ENCODE assay signal across 22 cellular contexts in the genomic region with DNA sequence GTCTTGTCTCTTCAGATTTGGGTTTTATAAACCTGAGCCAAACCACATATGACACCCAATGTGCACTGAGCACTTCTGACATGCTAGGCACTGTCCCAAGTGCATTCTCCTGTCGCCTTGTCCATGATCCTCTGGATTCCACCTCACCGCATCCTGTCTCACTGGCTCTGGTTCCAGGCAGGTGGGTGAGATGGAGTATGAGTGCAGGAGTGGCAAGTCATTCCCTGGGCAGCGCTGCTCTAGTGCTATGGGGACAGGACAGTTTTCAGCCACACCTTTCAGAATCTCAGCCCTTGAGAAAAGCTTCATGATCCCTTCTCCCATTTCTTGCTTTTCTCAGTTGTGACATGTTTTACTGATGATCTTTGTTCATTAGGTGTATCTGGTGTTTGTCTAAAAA.
A peak's percentile ranks its signal among the peaks of the same experiment; 100 is the strongest.
DNase-seq lines count a peak whose midpoint lies in the region; ATAC-seq, FAIRE-seq and TF ChIP-seq lines count a peak whose summit lies in the region.
"Had no signal": no experiment of that assay in that cellular context is flagged by ENCODE, and none has a peak within 500 bp of the region (broad histone marks: within the 10 kb centered on the region; RNA-seq: fewer than 3 reads in every experiment).

No MANE protein-coding gene starts in this region.

- H3K9ac ChIP-seq in IMR-90 (ENCODE audit: low read depth, low read length) (no peak overlapping the region), kidney (ENCODE audit: low read length in 2 of 2) (no peak overlapping the region)
- H3K9ac ChIP-seq: GM23248 had no signal

- H4K20me1 ChIP-seq in IMR-90 (ENCODE audit: insufficient read depth, low read length) = peaks cover 24% of the 10 kb centered on the region

- H3K4me3 Mint-ChIP-seq in MCF 10A (ENCODE audit: unreplicated experiment) = no peak overlapping the region
- H3K4me3 Mint-ChIP-seq: CD4-positive, CD25-positive, alpha-beta regulatory T cell; CD8-positive, alpha-beta memory T cell; IgD-negative memory B cell had no signal

- peak overlapping the region; percentile 62; the same call in 1 of the 2 replicates for H3K4ac ChIP-seq in IMR-90 (ENCODE audit: low read depth, low read length)

- peak overlapping the region; percentile 55 for H2AFZ ChIP-seq in IMR-90 (replicated peaks; ENCODE audit: low read length, poor library complexity)
- H2AFZ ChIP-seq: GM23248 had no signal

- no peak for FAIRE-seq in kidney (lab: Jason Lieb, UNC)
- FAIRE-seq: GM12891, HTR-8/SVneo had no signal

- no peaks in the 10 kb centered on the region for H3K36me3 ChIP-seq in breast epithelium
- peaks cover 20% of the 10 kb centered on the region for H3K36me3 ChIP-seq in IMR-90 (ENCODE audit: control insufficient read depth, insufficient read depth, low read length)
- H3K36me3 ChIP-seq in kidney (ENCODE audit: control insufficient read depth in 1 of 2, insufficient read depth in 2 of 2, low read length in 2 of 2) = peaks cover 10 to 25% of the 10 kb centered on the region in 2 donors
- peaks cover 0 to 82% (median 69%) of the 10 kb centered on the region in 9 donors for H3K36me3 ChIP-seq in heart left ventricle

- H3K9me1 ChIP-seq in IMR-90 (ENCODE audit: insufficient read depth, low read length) = peaks cover 16% of the 10 kb centered on the region

- H3K23ac ChIP-seq in IMR-90 (ENCODE audit: low read depth, low read length) = peak overlapping the region; percentile 74; the same call in 1 of the 2 replicates

- ATAC-seq in IMR-90 (ENCODE audit: low read depth) (no peak), esophagus mucosa (no peak), heart left ventricle (no peak)

- H3K36me3 Mint-ChIP-seq in MCF 10A (ENCODE audit: insufficient read depth, unreplicated experiment) = peaks cover 46% of the 10 kb centered on the region

- no peak overlapping the region for H4K5ac ChIP-seq in IMR-90 (ENCODE audit: low read depth, low read length)

- no peaks in the 10 kb centered on the region for H3K9me3 Mint-ChIP-seq in MCF 10A (ENCODE audit: unreplicated experiment)
- H3K9me3 Mint-ChIP-seq: CD4-positive, CD25-positive, alpha-beta regulatory T cell; CD8-positive, alpha-beta memory T cell; IgD-negative memory B cell had no signal

- H3K4me2 ChIP-seq in IMR-90 (ENCODE audit: low read depth, low read length) = no peak overlapping the region

- H2AK9ac ChIP-seq in IMR-90 (replicated peaks; ENCODE audit: low read depth, low read length, poor library complexity) = peak overlapping the region; percentile 89

- CTCF ChIA-PET in MCF 10A (lab: Yijun Ruan, JAX) (no interaction called here), IMR-90 (lab: Yijun Ruan, JAX) (no interaction called here)

- H3K4me1 ChIP-seq in breast epithelium (no peaks in the 10 kb centered on the region), IMR-90 (ENCODE audit: control insufficient read depth, insufficient read depth, low read length) (peaks cover 19% of the 10 kb centered on the region), kidney (ENCODE audit: control insufficient read depth in 1 of 2, insufficient read depth in 1 of 2, low read depth in 1 of 2, low read length in 2 of 2) (no peaks in the 10 kb centered on the region), heart left ventricle (peaks cover 0 to 18% (median 10%) of the 10 kb centered on the region in 12 donors)
- H3K4me1 ChIP-seq: BE2C, HAP-1 had no signal

- POLR2A ChIA-PET in MCF 10A (lab: Yijun Ruan, JAX) (no interaction called here), IMR-90 (lab: Charles Lee; ENCODE audit: unreplicated experiment) (no interaction called here)

- H3K79me1 ChIP-seq in IMR-90 (ENCODE audit: low read depth in 1 of 2, low read length in 2 of 2) = peaks cover 26 to 63% of the 10 kb centered on the region in 2 experiments

- TF ChIP-seq RAD21 in IMR-90 (IDR thresholded peaks at IDR 0.05; ENCODE audit: low read length) = no peak

- BruUV-seq in MCF 10A (replicated peaks; lab: Mats Ljungman, UMichigan) (no TSS peak), IMR-90 (replicated peaks; lab: Mats Ljungman, UMichigan) (no TSS peak)

- no peak overlapping the region for H2BK120ac ChIP-seq in IMR-90 (ENCODE audit: low read depth, low read length)

- H3K4me1 Mint-ChIP-seq in MCF 10A (ENCODE audit: insufficient read depth, unreplicated experiment) = peaks cover 29% of the 10 kb centered on the region
- H3K4me1 Mint-ChIP-seq: CD4-positive, CD25-positive, alpha-beta regulatory T cell; CD8-positive, alpha-beta memory T cell; IgD-negative memory B cell had no signal

- no peak overlapping the region for H4K91ac ChIP-seq in IMR-90 (ENCODE audit: insufficient read depth, low read depth, low read length)

- TF ChIP-seq CTCF in MCF 10A (IDR thresholded peaks at IDR 0.05; ENCODE audit: unreplicated experiment) = no peak
- TF ChIP-seq CTCF in breast epithelium (IDR thresholded peaks at IDR 0.05) = no peak
- TF ChIP-seq CTCF in IMR-90 (conservative IDR thresholded peaks at IDR 0.05; ENCODE audit: low read depth, low read length) = no peak
- no peak for TF ChIP-seq CTCF in kidney (IDR thresholded peaks at IDR 0.05; ENCODE audit: borderline replicate concordance, extremely low read depth, insufficient read depth)
- no peak for TF ChIP-seq CTCF in heart left ventricle (IDR thresholded peaks at IDR 0.05)

- peak overlapping the region; percentile 77 for H3K27ac Mint-ChIP-seq in MCF 10A (ENCODE audit: low read depth, unreplicated experiment)

- dilution Hi-C loops in IMR-90 (cut with HindIII; ENCODE audit: low sequenced_read_pairs, unreplicated experiment) = no loop called here

- H2BK15ac ChIP-seq in IMR-90 (ENCODE audit: low read depth, low read length) = no peak overlapping the region

- no CpG with 5 or more reads among the region's 3 CpGs for WGBS in IMR-90 (ENCODE audit: extremely low coverage in 2 of 2, insufficient read length in 1 of 2), 2 experiments
- WGBS in heart left ventricle, 4 donors = 94 to 100% (median 97%) methylated on average over 3 of the region's 3 CpGs

- H3K9me3 ChIP-seq in breast epithelium (no peaks in the 10 kb centered on the region), IMR-90 (ENCODE audit: control insufficient read depth, insufficient read depth, low read length) (no peaks in the 10 kb centered on the region), kidney (ENCODE audit: control insufficient read depth in 1 of 2, low read length in 2 of 2) (no peaks in the 10 kb centered on the region), heart left ventricle (no peaks in the 10 kb centered on the region)
- H3K9me3 ChIP-seq: BE2C, HAP-1 had no signal

- H3K14ac ChIP-seq in IMR-90 (replicated peaks; ENCODE audit: low read depth, low read length) = no peak overlapping the region

- H3K27me3 ChIP-seq in breast epithelium = no peaks in the 10 kb centered on the region
- H3K27me3 ChIP-seq in IMR-90 (ENCODE audit: control insufficient read depth, insufficient read depth, low read length) = no peaks in the 10 kb centered on the region
- H3K27me3 ChIP-seq in heart left ventricle = no peaks in the 10 kb centered on the region
- H3K27me3 ChIP-seq: BE2C had no signal

- in situ Hi-C loops in IMR-90 (cut with MboI; ENCODE audit: low sequenced_read_pairs) = no loop called here

- H3K4me3 ChIP-seq in breast epithelium = no peak overlapping the region
- no peak overlapping the region for H3K4me3 ChIP-seq in IMR-90 (ENCODE audit: insufficient read depth, low read depth, low read length)
- no peak overlapping the region for H3K4me3 ChIP-seq in kidney (ENCODE audit: low read length in 2 of 2)
- no peak overlapping the region for H3K4me3 ChIP-seq in heart left ventricle
- H3K4me3 ChIP-seq: GM23248, HAP-1 had no signal

- H3K27ac ChIP-seq in breast epithelium (no peak overlapping the region), IMR-90 (ENCODE audit: insufficient read depth, low read length) (no peak overlapping the region), kidney (ENCODE audit: low read depth in 2 of 2, low read length in 2 of 2) (no peak overlapping the region), heart left ventricle (no peak overlapping the region)
- H3K27ac ChIP-seq: GM23248 had no signal

- TF ChIP-seq POLR2A in breast epithelium (IDR thresholded peaks at IDR 0.05) (no peak), IMR-90 (IDR thresholded peaks at IDR 0.05; ENCODE audit: low read depth, low read length) (no peak), heart left ventricle (IDR thresholded peaks at IDR 0.05) (no peak)

- H3K56ac ChIP-seq in IMR-90 (ENCODE audit: extremely low read depth, insufficient read depth, low read length) = no peak overlapping the region

- no peaks in the 10 kb centered on the region for H3K27me3 Mint-ChIP-seq in MCF 10A (ENCODE audit: insufficient read depth, unreplicated experiment)
- H3K27me3 Mint-ChIP-seq: CD4-positive, CD25-positive, alpha-beta regulatory T cell; CD8-positive, alpha-beta memory T cell; IgD-negative memory B cell had no signal

- no peak overlapping the region for H2BK5ac ChIP-seq in IMR-90 (ENCODE audit: low read depth, low read length, poor library complexity, severe bottlenecking)

- intact Hi-C loops in MCF 10A (cut with micrococcal nuclease) (no loop called here), breast epithelium (cut with DNase I; ENCODE audit: low total_unique reads) (no loop called here), IMR-90 (cut with micrococcal nuclease) (no loop called here), kidney (cut with DNase I) (no loop called here), heart left ventricle (cut with DNase I) (no loop called here)

- H2AK5ac ChIP-seq in IMR-90 (ENCODE audit: low read depth, low read length) = 0 out of 2 replicates have a peak overlapping the region, but pooled peaks have one; percentile 45

- DNase-seq in MCF 10A (ENCODE audit: unreplicated experiment) (no peak), breast epithelium (ENCODE audit: low spot score in 2 of 2) (no peak), IMR-90 (no peak), kidney (peak; percentile 18), HK-2 (ENCODE audit: unreplicated experiment) (no peak), heart left ventricle (no peak)
- DNase-seq: 8988T; BE2C; C1 segment of cervical spinal cord; CD4-positive, CD25-positive, alpha-beta regulatory T cell; CD8-positive, alpha-beta memory T cell; COR-L47; DMS 273 treated with DMSO at 0.1 percent for 48 hours; DMS53; DND-41; EL had no signal

- peak overlapping the region in 1 of 2 experiments; percentile 40; a peak in 1 of 4 replicates for H4K8ac ChIP-seq in IMR-90 (ENCODE audit: low read depth in 2 of 2, low read length in 2 of 2)

- H3K18ac ChIP-seq in IMR-90 (ENCODE audit: low read depth, low read length) = no peak overlapping the region

- H2BK20ac ChIP-seq in IMR-90 (ENCODE audit: low read depth, low read length) = no peak overlapping the region

TF ChIP-seq in IMR-90, 13 proteins besides CTCF, POLR2A, EP300 and RAD21 (continues in another document):
- TF ChIP-seq CEBPB (IDR thresholded peaks at IDR 0.05; ENCODE audit: low read depth, low read length) (no peak), SMC3 (IDR thresholded peaks at IDR 0.05; ENCODE audit: low read depth, low read length) (no peak), MAFK (IDR thresholded peaks at IDR 0.05; ENCODE audit: low read depth, low read length) (no peak)
- TF ChIP-seq, protein P1, sequence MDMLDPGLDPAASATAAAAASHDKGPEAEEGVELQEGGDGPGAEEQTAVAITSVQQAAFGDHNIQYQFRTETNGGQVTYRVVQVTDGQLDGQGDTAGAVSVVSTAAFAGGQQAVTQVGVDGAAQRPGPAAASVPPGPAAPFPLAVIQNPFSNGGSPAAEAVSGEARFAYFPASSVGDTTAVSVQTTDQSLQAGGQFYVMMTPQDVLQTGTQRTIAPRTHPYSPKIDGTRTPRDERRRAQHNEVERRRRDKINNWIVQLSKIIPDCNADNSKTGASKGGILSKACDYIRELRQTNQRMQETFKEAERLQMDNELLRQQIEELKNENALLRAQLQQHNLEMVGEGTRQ (IDR thresholded peaks at IDR 0.05; ENCODE audit: low read depth, low read length) = no peak
